Comparison of ENCODE assay signal across 23 cellular contexts in genomic region chr14:36625014-36625413, GRCh38. TPM values are rescaled to one million over a fixed set of nuclear protein-coding genes. Genes with fewer than 3 reads are reported as not detected.
DNase-seq lines count a peak whose midpoint lies in the region; ATAC-seq, FAIRE-seq and TF ChIP-seq lines count a peak whose summit lies in the region.
"Had no signal": no experiment of that assay in that cellular context is flagged by ENCODE, and none has a peak within 500 bp of the region (broad histone marks: within the 10 kb centered on the region; RNA-seq: fewer than 3 reads in every experiment).

No MANE protein-coding gene starts in this region.

- H3K27me3 ChIP-seq in GM23338 (ENCODE audit: insufficient read depth) (no peaks in the 10 kb centered on the region), HepG2 (ENCODE audit: control insufficient read depth in 1 of 2, insufficient read depth in 2 of 2, low read length in 2 of 2) (no peaks in the 10 kb centered on the region), upper lobe of left lung (no peaks in the 10 kb centered on the region)
- H3K27me3 ChIP-seq: BE2C; BLaER1 treated with 17β-estradiol and CSF1 and Interleukin-3, amounts not matched to agents 10 nM and 100 nM had no signal

- intact Hi-C loops in HepG2 (cut with micrococcal nuclease; ENCODE audit: unreplicated experiment): no loop called here

- H3K4me3 Mint-ChIP-seq in GM23338: no peak overlapping the region
- H3K4me3 Mint-ChIP-seq: CD14-positive monocyte; CD4-positive, alpha-beta memory T cell; H9 had no signal

- in situ Hi-C loops in HepG2 (cut with HindIII; ENCODE audit: extremely low pct_ligation_motif_present, low pct_unique_long_range_greater_than_20kb): no loop called here

- TF ChIP-seq POLR2A in HepG2 (IDR thresholded peaks at IDR 0.05; ENCODE audit: insufficient read depth in 1 of 2, low read depth in 2 of 2, low read length in 2 of 2) (no peak), upper lobe of left lung (IDR thresholded peaks at IDR 0.05) (no peak)

- no peak for FAIRE-seq in HepG2 (lab: Jason Lieb, UNC)
- FAIRE-seq: A549, GM12891, GM18507 had no signal

- H3K27ac Mint-ChIP-seq in GM23338: no peak overlapping the region
- H3K27ac Mint-ChIP-seq: CD14-positive monocyte; CD4-positive, alpha-beta memory T cell; H9 had no signal

- H2AFZ ChIP-seq in GM23338: peak overlapping the region; percentile 84; the same call in 1 of the 2 replicates
- peak overlapping the region; percentile 7 for H2AFZ ChIP-seq in HepG2 (ENCODE audit: low read length)

- 4% methylated on average over 1 of the region's 1 CpG for WGBS in HepG2 (ENCODE audit: low lambda C conversion rate)
- WGBS in upper lobe of left lung, 2 donors: 92 to 100% methylated on average over 1 of the region's 1 CpG

- H3K36me3 Mint-ChIP-seq in GM23338 (ENCODE audit: low read depth): no peaks in the 10 kb centered on the region
- H3K36me3 Mint-ChIP-seq: CD14-positive monocyte; CD4-positive, alpha-beta memory T cell had no signal

- peaks cover 7% of the 10 kb centered on the region; the same call in 2 of the 3 replicates for H3K4me1 Mint-ChIP-seq in GM23338
- H3K4me1 Mint-ChIP-seq: CD14-positive monocyte; CD4-positive, alpha-beta memory T cell; H9 had no signal

- H3K4me3 ChIP-seq in GM23338 (no peak overlapping the region), HepG2 (replicated peaks in 1 of 3; ENCODE audit: insufficient read depth in 1 of 3, low read depth in 2 of 3, low read length in 3 of 3) (no peak overlapping the region), upper lobe of left lung (no peak overlapping the region)
- H3K4me3 ChIP-seq: A549; BLaER1 treated with 17β-estradiol and CSF1 and Interleukin-3, amounts not matched to agents 10 nM and 100 nM had no signal

- H3K27me3 Mint-ChIP-seq in GM23338 (ENCODE audit: insufficient read depth, low read depth, poor library complexity): no peaks in the 10 kb centered on the region

- no peaks in the 10 kb centered on the region for H3K36me3 ChIP-seq in GM23338 (ENCODE audit: insufficient read depth)
- no peaks in the 10 kb centered on the region for H3K36me3 ChIP-seq in HepG2 (replicated peaks in 1 of 2; ENCODE audit: control insufficient read depth in 1 of 2, insufficient read depth in 2 of 2, low read length in 2 of 2)
- no peaks in the 10 kb centered on the region for H3K36me3 ChIP-seq in upper lobe of left lung
- H3K36me3 ChIP-seq: BE2C; BLaER1 treated with 17β-estradiol and CSF1 and Interleukin-3, amounts not matched to agents 10 nM and 100 nM had no signal

- H3K9me3 ChIP-seq in HepG2 (ENCODE audit: low read length): peaks cover 13% of the 10 kb centered on the region
- H3K9me3 ChIP-seq in upper lobe of left lung: no peaks in the 10 kb centered on the region
- H3K9me3 ChIP-seq: A549, BE2C had no signal

- H4K20me1 ChIP-seq in GM23338 (replicated peaks; ENCODE audit: insufficient read depth) (no peaks in the 10 kb centered on the region), HepG2 (ENCODE audit: insufficient read depth, low read length) (no peaks in the 10 kb centered on the region)
- H4K20me1 ChIP-seq: BLaER1 treated with 17β-estradiol and CSF1 and Interleukin-3, amounts not matched to agents 10 nM and 100 nM had no signal

- peak; percentile 30 to 62 for DNase-seq in NCI-H524 (lab: John Stamatoyannopoulos, UW)
- DNase-seq in NCI-H524 treated with DMSO at 0.1 percent for 48 hours (lab: John Stamatoyannopoulos, UW): no peak
- DNase-seq in GM23338 (ENCODE audit: low spot score): no peak
- DNase-seq in HepG2 (ENCODE audit: low spot score): no peak
- DNase-seq in upper lobe of left lung: no peak
- DNase-seq in T-helper 9 cell: no peak
- DNase-seq: 8988T; ACHN; AML-193; BE2C; Calu3; CD4-positive, alpha-beta memory T cell; COR-L47; DMS53; GF-D8; H9 had no signal

- TF ChIP-seq CTCF in GM23338 (conservative IDR thresholded peaks at IDR 0.05; ENCODE audit: low read depth in 2 of 2) (no peak), HepG2 (CRISPR knock-in tag; IDR thresholded peaks at IDR 0.05) (no peak), upper lobe of left lung (IDR thresholded peaks at IDR 0.05) (no peak)

- TF ChIP-seq RAD21 in HepG2 (CRISPR knock-in tag; IDR thresholded peaks at IDR 0.05): no peak

- H3K27ac ChIP-seq in GM23338 (ENCODE audit: low read depth): no peak overlapping the region
- H3K27ac ChIP-seq in HepG2 (ENCODE audit: extremely low read length, insufficient read depth, low read length): no peak overlapping the region
- H3K27ac ChIP-seq in upper lobe of left lung: no peak overlapping the region
- H3K27ac ChIP-seq: A549; BLaER1 treated with 17β-estradiol and CSF1 and Interleukin-3, amounts not matched to agents 10 nM and 100 nM had no signal

- H3F3A ChIP-seq in GM23338 (replicated peaks; ENCODE audit: low read depth): no peaks in the 10 kb centered on the region; the same call in 1 of the 2 replicates

- peaks cover 13% of the 10 kb centered on the region; the same call in 2 of the 3 replicates for H3K9me3 Mint-ChIP-seq in GM23338

- H3K4me1 ChIP-seq in GM23338 (ENCODE audit: insufficient read depth) (no peaks in the 10 kb centered on the region), HepG2 (ENCODE audit: insufficient read depth, low read length) (peaks cover 13% of the 10 kb centered on the region), upper lobe of left lung (no peaks in the 10 kb centered on the region)
- H3K4me1 ChIP-seq: A549; BE2C; BLaER1 treated with 17β-estradiol and CSF1 and Interleukin-3, amounts not matched to agents 10 nM and 100 nM had no signal

- TF ChIP-seq EP300 in HepG2 (IDR thresholded peaks at IDR 0.05; ENCODE audit: low read depth in 2 of 2, low read length in 2 of 2) (peak in 1 of 2 experiments; percentile 71; a peak in 1 of 4 replicates), HepG2 (CRISPR knock-in tag; IDR thresholded peaks at IDR 0.05; ENCODE audit: borderline replicate concordance) (no peak), upper lobe of left lung (IDR thresholded peaks at IDR 0.05) (no peak)

- ATAC-seq in GM23338 (no peak), HepG2 (peak; percentile 77), upper lobe of left lung (ENCODE audit: low FRiP score in 2 of 2) (no peak)
- ATAC-seq: A549, HCT116 had no signal

- no peaks in the 10 kb centered on the region for H3K79me2 ChIP-seq in GM23338 (replicated peaks; ENCODE audit: insufficient read depth)
- H3K79me2 ChIP-seq in HepG2 (ENCODE audit: insufficient read depth, low read length): no peaks in the 10 kb centered on the region

- no peak overlapping the region for H3K9ac ChIP-seq in HepG2 (ENCODE audit: insufficient read depth, low read depth, low read length)
- H3K9ac ChIP-seq: BLaER1 treated with 17β-estradiol and CSF1 and Interleukin-3, amounts not matched to agents 10 nM and 100 nM had no signal

- no TSS peak for BruUV-seq in HepG2 (replicated peaks; lab: Mats Ljungman, UMichigan)

- H3K9me2 ChIP-seq in GM23338 (ENCODE audit: insufficient read depth): no peaks in the 10 kb centered on the region

- CTCF ChIA-PET in HepG2 (lab: Yijun Ruan, JAX; ENCODE audit: low intra/inter-chr PET ratio, low total read pairs): no interaction called here

- POLR2A ChIA-PET in HepG2 (lab: Yijun Ruan, JAX): no interaction called here

- H3K4me2 ChIP-seq in GM23338 (no peak overlapping the region), HepG2 (ENCODE audit: low read depth, low read length) (peak overlapping the region; percentile 21)
- H3K4me2 ChIP-seq: A549; BLaER1 treated with 17β-estradiol and CSF1 and Interleukin-3, amounts not matched to agents 10 nM and 100 nM had no signal

RNA-seq across cellular contexts. Expression of gene PAX9, which starts 36.6 kb away (rescaled TPM):
- total RNA-seq in GM23338 (2014; rRNA removed; shearing (Covaris generic)): not detected in 2 replicates
- 0.37 and 0.74 TPM in 2 replicates for polyA plus RNA-seq in GM23338 (2016; fragmentation: Nextera tagmentation; extraction: Ambion mirVana)
- total RNA-seq in HepG2 (2016; rRNA removed; fragmentation: Illumina TruSeq; extraction: Trizol): not detected in 2 replicates
- total RNA-seq in HepG2 (2016; cell fraction: cytosol; rRNA removed; fragmentation: Illumina TruSeq; extraction: Trizol; ENCODE audit: low read depth): not detected in 2 replicates
- not detected in 2 replicates for total RNA-seq in HepG2 (2016; cell fraction: insoluble cytoplasmic fraction; rRNA removed; fragmentation: Illumina TruSeq; extraction: Trizol)
- total RNA-seq in HepG2 (2016; cell fraction: membrane; rRNA removed; fragmentation: Illumina TruSeq; extraction: Trizol): not detected in 2 replicates
- not detected in 2 replicates for total RNA-seq in HepG2 (2016; cell fraction: nucleus; rRNA removed; fragmentation: Illumina TruSeq; extraction: Trizol)
- polyA plus RNA-seq in HepG2 (2011; rRNA removed): 0.03 TPM in 2 replicates
- not detected in 2 replicates for polyA plus RNA-seq in HepG2 (2011; cell fraction: cytosol; rRNA removed)
- polyA plus RNA-seq in HepG2 (2011; cell fraction: nucleus; rRNA removed): 0.24 TPM in 1 of 2 replicates, not detected in the other
- 0.04 and 0.09 TPM in 2 replicates for polyA plus RNA-seq in HepG2 (2012)
- polyA plus RNA-seq in HepG2 (2016; cell fraction: cytosol; fragmentation: Illumina TruSeq; extraction: Trizol; ENCODE audit: low read depth): not detected in 2 replicates
- not detected in 2 replicates for polyA plus RNA-seq in HepG2 (2016; cell fraction: insoluble cytoplasmic fraction; fragmentation: Illumina TruSeq; extraction: Trizol; ENCODE audit: low read depth)
- polyA plus RNA-seq in HepG2 (2016; cell fraction: membrane; fragmentation: Illumina TruSeq; extraction: Trizol; ENCODE audit: low read depth): not detected in 2 replicates
- polyA plus RNA-seq in HepG2 (2016; cell fraction: nucleus; fragmentation: Illumina TruSeq; extraction: Trizol; ENCODE audit: insufficient read depth, low read depth): not detected in 2 replicates
- polyA minus RNA-seq in HepG2 (2011; rRNA and poly(A)+ RNA removed; ENCODE audit: low replicate concordance): 2.0 TPM in 1 of 2 replicates, not detected in the other
- polyA minus RNA-seq in HepG2 (2011; cell fraction: cytosol; rRNA and poly(A)+ RNA removed): not detected in 2 replicates
- polyA minus RNA-seq in HepG2 (2011; cell fraction: nucleus; rRNA and poly(A)+ RNA removed): 0.13 TPM in 1 of 2 replicates, not detected in the other
- 10 to 100 TPM in 2 of 6 donors, 1 to 10 TPM in 3, under 1 TPM in 1; 0.83 to 12.7 (median 4.7) TPM for total RNA-seq in upper lobe of left lung
- total RNA-seq: CD4-positive, alpha-beta memory T cell; G401; H9 had no signal
- polyA plus RNA-seq: CD14-positive monocyte had no signal

RNA-seq across cellular contexts. Expression of gene NKX2-8, which starts 42.6 kb away (rescaled TPM):
- total RNA-seq in GM23338 (2014; rRNA removed; shearing (Covaris generic)): 0.83 TPM in 1 of 2 replicates, not detected in the other
- polyA plus RNA-seq in GM23338 (2016; fragmentation: Nextera tagmentation; extraction: Ambion mirVana): not detected in 2 replicates
- total RNA-seq in HepG2 (2016; rRNA removed; fragmentation: Illumina TruSeq; extraction: Trizol): not detected in 2 replicates
- total RNA-seq in HepG2 (2016; cell fraction: cytosol; rRNA removed; fragmentation: Illumina TruSeq; extraction: Trizol; ENCODE audit: low read depth): not detected in 2 replicates
- total RNA-seq in HepG2 (2016; cell fraction: insoluble cytoplasmic fraction; rRNA removed; fragmentation: Illumina TruSeq; extraction: Trizol): not detected in 2 replicates
- total RNA-seq in HepG2 (2016; cell fraction: membrane; rRNA removed; fragmentation: Illumina TruSeq; extraction: Trizol): not detected in 2 replicates
- total RNA-seq in HepG2 (2016; cell fraction: nucleus; rRNA removed; fragmentation: Illumina TruSeq; extraction: Trizol): not detected in 2 replicates
- polyA plus RNA-seq in HepG2 (2011; rRNA removed): not detected in 2 replicates
- polyA plus RNA-seq in HepG2 (2011; cell fraction: cytosol; rRNA removed): not detected in 2 replicates
- not detected in 2 replicates for polyA plus RNA-seq in HepG2 (2011; cell fraction: nucleus; rRNA removed)
- polyA plus RNA-seq in HepG2 (2012): not detected in 2 replicates
- not detected in 2 replicates for polyA plus RNA-seq in HepG2 (2016; cell fraction: cytosol; fragmentation: Illumina TruSeq; extraction: Trizol; ENCODE audit: low read depth)
- polyA plus RNA-seq in HepG2 (2016; cell fraction: insoluble cytoplasmic fraction; fragmentation: Illumina TruSeq; extraction: Trizol; ENCODE audit: low read depth): not detected in 2 replicates
- not detected in 2 replicates for polyA plus RNA-seq in HepG2 (2016; cell fraction: membrane; fragmentation: Illumina TruSeq; extraction: Trizol; ENCODE audit: low read depth)
- polyA plus RNA-seq in HepG2 (2016; cell fraction: nucleus; fragmentation: Illumina TruSeq; extraction: Trizol; ENCODE audit: insufficient read depth, low read depth): not detected in 2 replicates
- not detected in 2 replicates for polyA minus RNA-seq in HepG2 (2011; rRNA and poly(A)+ RNA removed; ENCODE audit: low replicate concordance)
- polyA minus RNA-seq in HepG2 (2011; cell fraction: cytosol; rRNA and poly(A)+ RNA removed): not detected in 2 replicates
- not detected in 2 replicates for polyA minus RNA-seq in HepG2 (2011; cell fraction: nucleus; rRNA and poly(A)+ RNA removed)
- total RNA-seq in upper lobe of left lung: 1 to 10 TPM in 2 of 6 donors, under 1 TPM in 1, not detected in 3; 0.77 to 2.7 (median 2.1) TPM
- total RNA-seq: CD4-positive, alpha-beta memory T cell; G401; H9 had no signal
- polyA plus RNA-seq: CD14-positive monocyte; CD4-positive, alpha-beta memory T cell had no signal

Comparison
In these comparisons a context has a peak if more than half of its experiments do, and no peak if none do; other contexts are left out.
1. DNase-seq: peak in NCI-H524 (2 of 2); none in NCI-H524 treated with DMSO at 0.1 percent for 48 hours (single experiment), GM23338 (single experiment), HepG2 (single experiment), upper lobe of left lung (0 of 2) and T-helper 9 cell (single experiment).